16 cellular contexts compared by ENCODE assay signal in the genomic region with DNA sequence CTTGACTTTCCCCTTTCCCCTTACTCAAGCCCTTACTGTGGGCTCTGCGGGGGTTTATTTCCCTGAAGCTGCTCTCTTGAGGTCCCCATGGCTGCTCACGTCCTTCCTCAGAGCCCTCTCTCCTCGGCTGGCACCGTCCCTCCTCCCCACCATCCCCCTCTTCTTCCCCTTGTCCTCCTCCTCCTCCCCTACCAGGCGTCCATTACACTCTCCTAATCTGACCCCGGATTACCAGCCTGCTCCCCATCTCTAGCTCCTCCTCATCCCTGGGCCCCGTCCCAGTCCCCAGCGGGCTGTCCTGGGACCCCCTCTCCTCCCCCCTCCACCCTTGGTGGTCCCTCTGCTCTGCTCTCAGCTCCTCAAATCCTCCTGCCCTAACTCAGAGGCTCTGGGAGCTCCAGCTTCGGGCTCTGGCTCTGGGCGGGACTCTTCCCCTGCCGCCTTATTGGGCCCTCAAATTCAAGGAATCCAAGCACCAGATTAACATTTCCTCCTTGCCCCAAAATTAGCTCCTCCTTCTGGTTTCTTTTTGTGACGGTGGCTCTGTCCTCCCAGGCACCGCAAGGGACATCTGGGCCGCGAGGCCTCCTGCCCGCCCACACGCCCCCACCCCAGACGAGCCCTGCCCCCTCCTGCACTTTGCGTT. TPM values are rescaled to one million over a fixed set of nuclear protein-coding genes. Genes with fewer than 3 reads are reported as not detected.
"Had no signal": no experiment of that assay in that cellular context is flagged by ENCODE, and none has a peak within 500 bp of the region (broad histone marks: within the 10 kb centered on the region; RNA-seq: fewer than 3 reads in every experiment).

No MANE protein-coding gene starts in this region.

- H3K36me3 Mint-ChIP-seq: memory B cell had no signal

- H3K4me1 Mint-ChIP-seq: activated naive CD8-positive, alpha-beta T cell treated with anti-CD3 and anti-CD28 coated beads for 36 hours; nephron had no signal

- H3K27ac Mint-ChIP-seq: activated CD8-positive, alpha-beta T cell treated with anti-CD3 and anti-CD28 coated beads, Interleukin-2, amount 10 ng/mL, durations not matched to agents 7 days and 5 days; activated naive CD8-positive, alpha-beta T cell treated with anti-CD3 and anti-CD28 coated beads for 36 hours; memory B cell; nephron; stimulated activated naive CD8-positive, alpha-beta T cell treated with anti-CD3 and anti-CD28 coated beads, Interleukin-15, Interleukin-2, amounts not matched to agents 100 ng/mL and 50 ng/mL, for 24 hours; T-helper 2 cell treated with Interferon-gamma antibody and Interleukin-4, amounts not matched to agents 5 μg/mL and 100 μg/mL, for 36 hours had no signal

- H3K4me3 Mint-ChIP-seq: activated CD8-positive, alpha-beta T cell treated with anti-CD3 and anti-CD28 coated beads, Interleukin-2, amount 10 ng/mL, durations not matched to agents 7 days and 5 days; activated naive CD8-positive, alpha-beta T cell treated with anti-CD3 and anti-CD28 coated beads for 36 hours; memory B cell; nephron; stimulated activated naive CD8-positive, alpha-beta T cell treated with anti-CD3 and anti-CD28 coated beads, Interleukin-15, Interleukin-2, amounts not matched to agents 100 ng/mL and 50 ng/mL, for 24 hours; T-helper 2 cell treated with Interferon-gamma antibody and Interleukin-4, amounts not matched to agents 5 μg/mL and 100 μg/mL, for 36 hours had no signal

- DNase-seq: activated CD8-positive, alpha-beta T cell treated with anti-CD3 and anti-CD28 coated beads, Interleukin-2, amount 10 ng/mL, durations not matched to agents 7 days and 5 days; activated gamma-delta T cell treated with Interleukin-2 at 50 U/mL for 16 hours; activated naive CD8-positive, alpha-beta T cell treated with anti-CD3 and anti-CD28 coated beads for 36 hours; anterior cingulate cortex; esophagus squamous epithelium; foreskin keratinocyte; left lung; stimulated activated CD4-positive, alpha-beta T cell treated with anti-CD3 and anti-CD28 coated beads, Interleukin-2, amount 100 ng/mL, for 48 hours; SW 1271; upper lobe of right lung had no signal

- H3K4me1 ChIP-seq: breast epithelium, foreskin keratinocyte, left lung, upper lobe of right lung had no signal

- ATAC-seq: activated CD8-positive, alpha-beta T cell treated with anti-CD3 and anti-CD28 coated beads, Interleukin-2, amount 10 ng/mL, durations not matched to agents 7 days and 5 days; foreskin keratinocyte; left lung; upper lobe of right lung had no signal

- H3K4me3 ChIP-seq: breast epithelium, esophagus squamous epithelium, left lung, upper lobe of right lung had no signal

- H3K27ac ChIP-seq: breast epithelium, esophagus squamous epithelium, foreskin keratinocyte, left lung, upper lobe of right lung had no signal

- H3K36me3 ChIP-seq: breast epithelium, esophagus squamous epithelium, left lung, upper lobe of right lung had no signal

RNA-seq across cellular contexts. Expression of a gene that starts 48.5 kb away (rescaled TPM):
- total RNA-seq: activated CD8-positive, alpha-beta T cell treated with anti-CD3 and anti-CD28 coated beads, Interleukin-2, amount 10 ng/mL, durations not matched to agents 7 days and 5 days; activated naive CD8-positive, alpha-beta T cell treated with anti-CD3 and anti-CD28 coated beads for 36 hours; esophagus squamous epithelium; foreskin keratinocyte; temporal lobe; upper lobe of right lung had no signal
- polyA plus RNA-seq: foreskin keratinocyte had no signal
